In the genomic region with DNA sequence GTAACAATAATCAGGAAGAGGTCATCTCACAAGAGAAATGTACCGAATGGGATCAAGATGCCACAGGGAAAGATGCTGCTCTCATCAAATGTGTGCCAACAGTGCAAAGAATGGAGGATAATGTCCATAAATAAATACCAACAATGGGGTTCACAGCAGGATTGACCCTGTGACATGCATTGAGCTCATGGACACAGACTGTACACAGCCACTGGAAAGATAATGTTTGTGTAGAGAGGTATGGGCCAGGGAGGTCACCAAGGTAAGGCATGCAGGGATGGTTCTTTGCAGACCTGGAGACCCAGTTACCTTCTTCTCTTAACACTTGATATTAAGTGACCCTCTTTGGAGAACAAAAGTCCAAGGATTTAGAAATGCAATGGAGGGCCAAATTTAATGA, we compare ENCODE assay signal across 13 cellular contexts. TPM values are rescaled to one million over a fixed set of nuclear protein-coding genes. Genes with fewer than 3 reads are reported as not detected.
DNase-seq lines count a peak whose midpoint lies in the region; ATAC-seq, FAIRE-seq and TF ChIP-seq lines count a peak whose summit lies in the region.
"Had no signal": no experiment of that assay in that cellular context is flagged by ENCODE, and none has a peak within 500 bp of the region (broad histone marks: within the 10 kb centered on the region; RNA-seq: fewer than 3 reads in every experiment).

No MANE protein-coding gene starts in this region.

- no peak overlapping the region for H3K27ac ChIP-seq in pancreas

- H3K9me3 ChIP-seq in iPS-15b (ENCODE audit: control insufficient read depth, insufficient read depth, low read length) (no peaks in the 10 kb centered on the region), pancreas (no peaks in the 10 kb centered on the region)

- no peak for ATAC-seq in stimulated activated naive CD8-positive, alpha-beta T cell treated with anti-CD3 and anti-CD28 coated beads, Interleukin-15, Interleukin-2, amounts not matched to agents 100 U/mL and 50 U/mL, for 24 hours
- ATAC-seq in GM18873 (IDR thresholded peaks at IDR 0.05; ENCODE audit: low FRiP score, unreplicated experiment), result no peak
- no peak for ATAC-seq in GM19035 (IDR thresholded peaks at IDR 0.05; ENCODE audit: unreplicated experiment)
- no peak for ATAC-seq in pancreas
- ATAC-seq: stimulated activated naive B cell treated with anti-CD40 and anti-IgM and Interleukin-4, amounts not matched to agents 10 μg/mL and 1 μg/mL and 100 μg/mL, for 72 hours had no signal

- peak overlapping the region; percentile 96 for H3K4me3 Mint-ChIP-seq in stimulated activated naive CD8-positive, alpha-beta T cell treated with anti-CD3 and anti-CD28 coated beads, Interleukin-15, Interleukin-2, amounts not matched to agents 100 ng/mL and 50 ng/mL, for 24 hours
- peak overlapping the region; percentile 95 for H3K4me3 Mint-ChIP-seq in activated T-helper 1 cell treated with anti-CD3 and anti-CD28 coated beads, Interleukin-12 subunit alpha, Interleukin-12 subunit beta, Interleukin-2, Interleukin-4 antibody, amounts not matched to agents 30 ng/mL and 10 ng/mL and 1 ng/mL, durations not matched to agents 14 hours and 24 hours and 36 hours

- H3K36me3 Mint-ChIP-seq in stimulated activated naive CD8-positive, alpha-beta T cell treated with anti-CD3 and anti-CD28 coated beads, Interleukin-15, Interleukin-2, amounts not matched to agents 100 ng/mL and 50 ng/mL, for 24 hours (ENCODE audit: low read depth), result peaks cover 23% of the 10 kb centered on the region
- H3K36me3 Mint-ChIP-seq in activated T-helper 1 cell treated with anti-CD3 and anti-CD28 coated beads, Interleukin-12 subunit alpha, Interleukin-12 subunit beta, Interleukin-2, Interleukin-4 antibody, amounts not matched to agents 30 ng/mL and 10 ng/mL and 1 ng/mL, durations not matched to agents 14 hours and 24 hours and 36 hours (ENCODE audit: low read depth), result peaks cover 19% of the 10 kb centered on the region

- WGBS in pancreas, 2 donors, result 78 to 85% methylated on average over 1 of the region's 1 CpG

- H3K4me1 ChIP-seq in iPS-15b (ENCODE audit: control insufficient read depth, insufficient read depth, low read length) (peaks cover 9% of the 10 kb centered on the region), pancreas (peaks cover 16 to 25% (median 23%) of the 10 kb centered on the region in 3 donors)

- H3K4me1 Mint-ChIP-seq in stimulated activated naive CD8-positive, alpha-beta T cell treated with anti-CD3 and anti-CD28 coated beads, Interleukin-15, Interleukin-2, amounts not matched to agents 100 ng/mL and 50 ng/mL, for 24 hours (ENCODE audit: low read depth), result peaks cover 62% of the 10 kb centered on the region
- peaks cover 50% of the 10 kb centered on the region for H3K4me1 Mint-ChIP-seq in activated T-helper 1 cell treated with anti-CD3 and anti-CD28 coated beads, Interleukin-12 subunit alpha, Interleukin-12 subunit beta, Interleukin-2, Interleukin-4 antibody, amounts not matched to agents 30 ng/mL and 10 ng/mL and 1 ng/mL, durations not matched to agents 14 hours and 24 hours and 36 hours (ENCODE audit: low read depth)

- no peak for TF ChIP-seq CTCF in pancreas (IDR thresholded peaks at IDR 0.05)

- no peaks in the 10 kb centered on the region for H3K9me3 Mint-ChIP-seq in stimulated activated naive CD8-positive, alpha-beta T cell treated with anti-CD3 and anti-CD28 coated beads, Interleukin-15, Interleukin-2, amounts not matched to agents 100 ng/mL and 50 ng/mL, for 24 hours
- no peaks in the 10 kb centered on the region for H3K9me3 Mint-ChIP-seq in activated T-helper 1 cell treated with anti-CD3 and anti-CD28 coated beads, Interleukin-12 subunit alpha, Interleukin-12 subunit beta, Interleukin-2, Interleukin-4 antibody, amounts not matched to agents 30 ng/mL and 10 ng/mL and 1 ng/mL, durations not matched to agents 14 hours and 24 hours and 36 hours
- H3K9me3 Mint-ChIP-seq: dendritic cell treated with granulocyte-macrophage colony-stimulating factor and Interleukin-4, amounts not matched to agents 40 ng/mL and 50 ng/mL, for 4 days had no signal

- DNase-seq in stimulated activated naive CD8-positive, alpha-beta T cell treated with anti-CD3 and anti-CD28 coated beads, Interleukin-15, Interleukin-2, amounts not matched to agents 100 U/mL and 50 U/mL, for 24 hours, result no peak
- no peak for DNase-seq in activated T-helper 1 cell treated with anti-CD3 and anti-CD28 coated beads, Interleukin-12 subunit alpha, Interleukin-12 subunit beta, Interleukin-2, Interleukin-4 antibody, amounts not matched to agents 30 ng/mL and 10 ng/mL and 1 ng/mL, durations not matched to agents 14 hours and 24 hours and 36 hours (ENCODE audit: low spot score)
- DNase-seq in DMS79 (lab: John Stamatoyannopoulos, UW) (no peak), pancreas (no peak)
- DNase-seq: activated effector memory CD4-positive, alpha-beta T cell treated with anti-CD3 and anti-CD28 coated beads, Interleukin-2, amount 50 U/mL, for 16 hours; hypothalamus; NCI-H1930; stimulated activated naive B cell treated with anti-CD40 and anti-IgM and Interleukin-4, amounts not matched to agents 10 μg/mL and 1 μg/mL and 100 μg/mL, for 72 hours had no signal

- intact Hi-C loops in activated T-helper 1 cell treated with anti-CD3 and anti-CD28 coated beads, Interleukin-12 subunit alpha, Interleukin-12 subunit beta, Interleukin-2, Interleukin-4 antibody, amounts not matched to agents 30 ng/mL and 10 ng/mL and 1 ng/mL, durations not matched to agents 14 hours and 24 hours and 36 hours (cut with micrococcal nuclease), result loop anchor here (10.0 kb wide), 1 partner anchor 1240 kb away; a partner anchor contains a TSS
- intact Hi-C loops in pancreas (cut with DNase I), result no loop called here

- H3K27me3 Mint-ChIP-seq in stimulated activated naive CD8-positive, alpha-beta T cell treated with anti-CD3 and anti-CD28 coated beads, Interleukin-15, Interleukin-2, amounts not matched to agents 100 ng/mL and 50 ng/mL, for 24 hours, result no peaks in the 10 kb centered on the region
- no peaks in the 10 kb centered on the region for H3K27me3 Mint-ChIP-seq in activated T-helper 1 cell treated with anti-CD3 and anti-CD28 coated beads, Interleukin-12 subunit alpha, Interleukin-12 subunit beta, Interleukin-2, Interleukin-4 antibody, amounts not matched to agents 30 ng/mL and 10 ng/mL and 1 ng/mL, durations not matched to agents 14 hours and 24 hours and 36 hours (ENCODE audit: insufficient read depth)
- H3K27me3 Mint-ChIP-seq: dendritic cell treated with granulocyte-macrophage colony-stimulating factor and Interleukin-4, amounts not matched to agents 40 ng/mL and 50 ng/mL, for 4 days; stimulated activated naive B cell treated with anti-CD40 and anti-IgM and Interleukin-4, amounts not matched to agents 10 μg/mL and 1 μg/mL and 100 μg/mL, for 72 hours had no signal

- no peak overlapping the region for H3K27ac Mint-ChIP-seq in stimulated activated naive CD8-positive, alpha-beta T cell treated with anti-CD3 and anti-CD28 coated beads, Interleukin-15, Interleukin-2, amounts not matched to agents 100 ng/mL and 50 ng/mL, for 24 hours
- no peak overlapping the region for H3K27ac Mint-ChIP-seq in activated T-helper 1 cell treated with anti-CD3 and anti-CD28 coated beads, Interleukin-12 subunit alpha, Interleukin-12 subunit beta, Interleukin-2, Interleukin-4 antibody, amounts not matched to agents 30 ng/mL and 10 ng/mL and 1 ng/mL, durations not matched to agents 14 hours and 24 hours and 36 hours
- H3K27ac Mint-ChIP-seq: stimulated activated naive B cell treated with anti-CD40 and anti-IgM and Interleukin-4, amounts not matched to agents 10 μg/mL and 1 μg/mL and 100 μg/mL, for 72 hours had no signal

- H3K9ac ChIP-seq in iPS-15b (ENCODE audit: low read depth, low read length), result no peak overlapping the region

- H3K27me3 ChIP-seq in iPS-15b (ENCODE audit: control insufficient read depth, insufficient read depth, low read length) (no peaks in the 10 kb centered on the region), pancreas (no peaks in the 10 kb centered on the region)

- FAIRE-seq in pancreas (lab: Jason Lieb, UNC), result no peak

- H3K36me3 ChIP-seq in iPS-15b (ENCODE audit: control insufficient read depth, insufficient read depth, low read length) (peaks cover 17% of the 10 kb centered on the region), pancreas (no peaks in the 10 kb centered on the region)

- H3K4me3 ChIP-seq in iPS-15b (ENCODE audit: low read depth, low read length) (peak overlapping the region; percentile 93), pancreas (no peak overlapping the region)

RNA-seq across cellular contexts. Expression of a gene that starts 1.5 kb away (rescaled TPM):
- total RNA-seq in activated T-helper 1 cell treated with anti-CD3 and anti-CD28 coated beads, Interleukin-12 subunit alpha, Interleukin-12 subunit beta, Interleukin-2, Interleukin-4 antibody, amounts not matched to agents 30 ng/mL and 10 ng/mL and 1 ng/mL, durations not matched to agents 14 hours and 24 hours and 36 hours, result 34.5 and 35.6 TPM in 2 replicates
- 10 to 100 TPM; 10.1 to 28.1 (median 15.7) TPM for total RNA-seq in pancreas
- polyA plus RNA-seq in pancreas, result 10 to 100 TPM; 19.6 to 24.5 TPM

RNA-seq across cellular contexts. Expression of a gene that starts 3.8 kb away (rescaled TPM):
- 58.1 and 60.4 TPM in 2 replicates for total RNA-seq in activated T-helper 1 cell treated with anti-CD3 and anti-CD28 coated beads, Interleukin-12 subunit alpha, Interleukin-12 subunit beta, Interleukin-2, Interleukin-4 antibody, amounts not matched to agents 30 ng/mL and 10 ng/mL and 1 ng/mL, durations not matched to agents 14 hours and 24 hours and 36 hours
- total RNA-seq in pancreas, result 10 to 100 TPM; 16.1 to 28.5 (median 23.2) TPM
- 10 to 100 TPM; 29.0 to 41.4 TPM for polyA plus RNA-seq in pancreas

RNA-seq across cellular contexts. Expression of a gene that starts 9.6 kb away (rescaled TPM):
- total RNA-seq in activated T-helper 1 cell treated with anti-CD3 and anti-CD28 coated beads, Interleukin-12 subunit alpha, Interleukin-12 subunit beta, Interleukin-2, Interleukin-4 antibody, amounts not matched to agents 30 ng/mL and 10 ng/mL and 1 ng/mL, durations not matched to agents 14 hours and 24 hours and 36 hours, result 19.6 and 20.2 TPM in 2 replicates
- 1 to 10 TPM; 1.9 to 4.4 (median 2.9) TPM for total RNA-seq in pancreas
- polyA plus RNA-seq in pancreas, result 10 to 100 TPM; 14.1 to 20.6 TPM

RNA-seq across cellular contexts. Expression of a gene that starts 10.0 kb away (rescaled TPM):
- 8.3 and 9.1 TPM in 2 replicates for total RNA-seq in activated T-helper 1 cell treated with anti-CD3 and anti-CD28 coated beads, Interleukin-12 subunit alpha, Interleukin-12 subunit beta, Interleukin-2, Interleukin-4 antibody, amounts not matched to agents 30 ng/mL and 10 ng/mL and 1 ng/mL, durations not matched to agents 14 hours and 24 hours and 36 hours
- total RNA-seq in pancreas, result 10 to 100 TPM in 1 of 6 donors, 1 to 10 TPM in 5; 2.2 to 10.8 (median 5.4) TPM
- polyA plus RNA-seq in pancreas, result 10 to 100 TPM; 23.1 to 46.8 TPM

RNA-seq across cellular contexts. Expression of a gene that starts 15.6 kb away (rescaled TPM):
- 91.9 and 94.0 TPM in 2 replicates for total RNA-seq in activated T-helper 1 cell treated with anti-CD3 and anti-CD28 coated beads, Interleukin-12 subunit alpha, Interleukin-12 subunit beta, Interleukin-2, Interleukin-4 antibody, amounts not matched to agents 30 ng/mL and 10 ng/mL and 1 ng/mL, durations not matched to agents 14 hours and 24 hours and 36 hours
- 10 to 100 TPM; 20.4 to 45.7 (median 26.1) TPM for total RNA-seq in pancreas
- 10 to 100 TPM; 45.9 to 56.3 TPM for polyA plus RNA-seq in pancreas
